1 cellular context compared by ENCODE assay signal in genomic region chr5:1594336-1595106, GRCh38.
TF ChIP-seq lines count a peak whose summit lies in the region.

No MANE protein-coding gene starts in this region.

TF ChIP-seq in HepG2, 621 proteins besides CTCF, POLR2A, EP300 and RAD21 (continued from another document and continues in another):
- no peak for TF ChIP-seq ZNF513 (CRISPR knock-in tag; conservative IDR thresholded peaks at IDR 0.05)
- no peak for TF ChIP-seq DBP (CRISPR knock-in tag; IDR thresholded peaks at IDR 0.05; ENCODE audit: not compliant biosample characterization)
- TF ChIP-seq NFKB2 (CRISPR knock-in tag; IDR thresholded peaks at IDR 0.05; ENCODE audit: borderline replicate concordance): no peak
- TF ChIP-seq ZNF891 (CRISPR knock-in tag; IDR thresholded peaks at IDR 0.05): peak; percentile 33; the same call in 1 of the 2 replicates
- 0 out of 2 replicates have a peak, but pooled peaks have one; percentile 18 for TF ChIP-seq ZNF446 (CRISPR knock-in tag; IDR thresholded peaks at IDR 0.05)
- no peak for TF ChIP-seq ZFP36 (IDR thresholded peaks at IDR 0.05; ENCODE audit: borderline replicate concordance, low read depth, low read length, partially characterized antibody)
- TF ChIP-seq NFE2L2 (IDR thresholded peaks at IDR 0.05; ENCODE audit: low read length): no peak
- TF ChIP-seq MLLT10 (CRISPR knock-in tag; IDR thresholded peaks at IDR 0.05): no peak
- TF ChIP-seq, protein P1, sequence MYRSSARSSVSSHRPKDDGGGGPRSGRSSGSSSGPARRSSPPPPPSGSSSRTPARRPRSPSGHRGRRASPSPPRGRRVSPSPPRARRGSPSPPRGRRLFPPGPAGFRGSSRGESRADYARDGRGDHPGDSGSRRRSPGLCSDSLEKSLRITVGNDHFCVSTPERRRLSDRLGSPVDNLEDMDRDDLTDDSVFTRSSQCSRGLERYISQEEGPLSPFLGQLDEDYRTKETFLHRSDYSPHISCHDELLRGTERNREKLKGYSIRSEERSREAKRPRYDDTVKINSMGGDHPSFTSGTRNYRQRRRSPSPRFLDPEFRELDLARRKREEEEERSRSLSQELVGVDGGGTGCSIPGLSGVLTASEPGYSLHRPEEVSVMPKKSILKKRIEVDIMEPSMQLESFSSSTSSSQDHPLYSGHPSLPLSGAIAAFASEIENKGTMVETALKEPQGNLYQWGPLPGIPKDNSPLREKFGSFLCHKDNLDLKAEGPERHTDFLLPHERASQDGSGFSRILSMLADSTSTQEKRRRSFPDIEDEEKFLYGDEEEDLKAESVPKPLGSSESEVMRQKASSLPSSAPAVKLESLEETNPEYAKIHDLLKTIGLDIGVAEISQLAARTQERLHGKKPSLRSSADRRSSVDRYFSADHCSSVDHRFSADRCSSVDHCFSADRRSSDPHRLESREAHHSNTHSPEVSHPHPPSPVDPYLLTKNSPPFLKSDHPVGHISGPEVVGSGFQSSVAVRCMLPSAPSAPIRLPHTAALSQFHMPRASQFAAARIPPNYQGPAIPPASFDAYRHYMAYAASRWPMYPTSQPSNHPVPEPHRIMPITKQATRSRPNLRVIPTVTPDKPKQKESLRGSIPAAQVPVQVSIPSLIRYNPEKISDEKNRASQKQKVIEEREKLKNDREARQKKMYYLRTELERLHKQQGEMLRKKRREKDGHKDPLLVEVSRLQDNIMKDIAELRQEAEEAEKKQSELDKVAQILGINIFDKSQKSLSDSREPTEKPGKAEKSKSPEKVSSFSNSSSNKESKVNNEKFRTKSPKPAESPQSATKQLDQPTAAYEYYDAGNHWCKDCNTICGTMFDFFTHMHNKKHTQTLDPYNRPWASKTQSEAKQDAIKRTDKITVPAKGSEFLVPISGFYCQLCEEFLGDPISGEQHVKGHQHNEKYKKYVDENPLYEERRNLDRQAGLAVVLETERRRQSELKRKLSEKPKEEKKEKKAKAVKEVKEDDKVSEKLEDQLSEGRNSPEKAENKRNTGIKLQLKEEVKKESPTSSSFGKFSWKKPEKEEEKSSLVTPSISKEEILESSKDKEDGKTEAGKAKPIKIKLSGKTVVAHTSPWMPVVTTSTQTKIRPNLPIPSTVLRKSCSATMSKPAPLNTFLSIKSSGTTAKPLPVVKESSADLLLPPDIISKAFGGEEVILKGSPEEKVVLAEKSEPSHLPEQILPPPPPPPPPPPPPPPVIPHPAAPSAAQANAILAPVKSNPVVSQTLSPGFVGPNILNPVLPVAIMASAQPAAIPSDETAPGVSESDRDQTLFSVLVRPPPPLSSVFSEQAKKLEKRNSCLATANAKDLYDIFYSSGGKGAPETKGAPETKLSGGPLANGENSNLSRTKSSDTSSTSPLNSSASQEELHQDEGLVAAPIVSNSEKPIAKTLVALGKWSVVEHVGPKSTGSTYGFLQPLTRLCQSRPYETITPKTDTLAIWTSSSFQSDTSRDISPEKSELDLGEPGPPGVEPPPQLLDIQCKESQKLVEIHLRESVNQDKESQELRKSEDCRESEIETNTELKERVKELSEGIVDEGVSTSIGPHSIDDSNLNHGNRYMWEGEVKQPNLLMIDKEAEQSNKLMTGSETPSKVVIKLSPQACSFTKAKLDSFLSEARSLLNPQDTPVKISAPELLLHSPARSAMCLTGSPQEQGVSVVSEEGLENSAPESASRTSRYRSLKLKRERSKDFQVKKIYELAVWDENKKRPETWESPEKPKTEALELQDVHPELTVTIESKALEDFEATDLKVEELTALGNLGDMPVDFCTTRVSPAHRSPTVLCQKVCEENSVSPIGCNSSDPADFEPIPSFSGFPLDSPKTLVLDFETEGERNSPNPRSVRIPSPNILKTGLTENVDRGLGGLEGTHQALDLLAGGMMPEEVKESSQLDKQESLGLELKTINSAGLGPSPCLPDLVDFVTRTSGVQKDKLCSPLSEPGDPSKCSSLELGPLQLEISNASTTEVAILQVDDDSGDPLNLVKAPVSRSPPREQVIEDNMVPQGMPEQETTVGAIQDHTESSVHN (CRISPR knock-in tag; IDR thresholded peaks at IDR 0.05): no peak
- TF ChIP-seq U2AF1 (optimal IDR thresholded peaks at IDR 0.05; ENCODE audit: low read depth, low read length): no peak
- TF ChIP-seq RORA (CRISPR knock-in tag; IDR thresholded peaks at IDR 0.05): no peak
- TF ChIP-seq JDP2 (CRISPR knock-in tag; IDR thresholded peaks at IDR 0.05; ENCODE audit: borderline replicate concordance): no peak
- no peak; the same call in 1 of the 2 replicates for TF ChIP-seq ZNF451 (CRISPR knock-in tag; IDR thresholded peaks at IDR 0.05)
- no peak for TF ChIP-seq HNRNPH1 (optimal IDR thresholded peaks at IDR 0.05; ENCODE audit: low read depth, low read length)
- TF ChIP-seq HOXA3 (CRISPR knock-in tag; IDR thresholded peaks at IDR 0.05): peak; percentile 77
- no peak for TF ChIP-seq ZBTB42 (CRISPR knock-in tag; IDR thresholded peaks at IDR 0.05)
- TF ChIP-seq PCBP2 (optimal IDR thresholded peaks at IDR 0.05; ENCODE audit: low read depth, low read length, poor library complexity, severe bottlenecking): no peak
- TF ChIP-seq ATF3 (CRISPR knock-in tag; IDR thresholded peaks at IDR 0.05): peak; percentile 33; the same call in 1 of the 2 replicates
- TF ChIP-seq, protein P2, sequence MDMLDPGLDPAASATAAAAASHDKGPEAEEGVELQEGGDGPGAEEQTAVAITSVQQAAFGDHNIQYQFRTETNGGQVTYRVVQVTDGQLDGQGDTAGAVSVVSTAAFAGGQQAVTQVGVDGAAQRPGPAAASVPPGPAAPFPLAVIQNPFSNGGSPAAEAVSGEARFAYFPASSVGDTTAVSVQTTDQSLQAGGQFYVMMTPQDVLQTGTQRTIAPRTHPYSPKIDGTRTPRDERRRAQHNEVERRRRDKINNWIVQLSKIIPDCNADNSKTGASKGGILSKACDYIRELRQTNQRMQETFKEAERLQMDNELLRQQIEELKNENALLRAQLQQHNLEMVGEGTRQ (IDR thresholded peaks at IDR 0.05; ENCODE audit: low read depth, low read length): no peak
- TF ChIP-seq, protein P2 (CRISPR knock-in tag; IDR thresholded peaks at IDR 0.05; ENCODE audit: borderline replicate concordance): no peak
- no peak for TF ChIP-seq FOXM1 (CRISPR knock-in tag; IDR thresholded peaks at IDR 0.05)
- no peak for TF ChIP-seq HMGA1 (CRISPR knock-in tag; conservative IDR thresholded peaks at IDR 0.05)
- TF ChIP-seq, protein P3, sequence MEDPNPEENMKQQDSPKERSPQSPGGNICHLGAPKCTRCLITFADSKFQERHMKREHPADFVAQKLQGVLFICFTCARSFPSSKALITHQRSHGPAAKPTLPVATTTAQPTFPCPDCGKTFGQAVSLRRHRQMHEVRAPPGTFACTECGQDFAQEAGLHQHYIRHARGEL (CRISPR knock-in tag; IDR thresholded peaks at IDR 0.05): no peak
- no peak for TF ChIP-seq ATF2 (CRISPR knock-in tag; IDR thresholded peaks at IDR 0.05)
- TF ChIP-seq ZNF782 (CRISPR knock-in tag; IDR thresholded peaks at IDR 0.05; ENCODE audit: borderline replicate concordance): no peak
- TF ChIP-seq SRSF4 (IDR thresholded peaks at IDR 0.05; ENCODE audit: low read depth, low read length, poor library complexity, severe bottlenecking): no peak
- no peak for TF ChIP-seq ZNF615 (CRISPR knock-in tag; IDR thresholded peaks at IDR 0.05; ENCODE audit: borderline replicate concordance)
- TF ChIP-seq HOMEZ (CRISPR knock-in tag; IDR thresholded peaks at IDR 0.05; ENCODE audit: low read depth): no peak
- no peak for TF ChIP-seq RFX5 (IDR thresholded peaks at IDR 0.05; ENCODE audit: low read depth, low read length)
- TF ChIP-seq ZNF766 (CRISPR knock-in tag; IDR thresholded peaks at IDR 0.05; ENCODE audit: borderline replicate concordance): no peak
- peak; percentile 70; the same call in 1 of the 2 replicates for TF ChIP-seq KMT2A (CRISPR knock-in tag; IDR thresholded peaks at IDR 0.05)
- no peak; the same call in 1 of the 2 replicates for TF ChIP-seq MEIS2 (CRISPR knock-in tag; IDR thresholded peaks at IDR 0.05)
- no peak; the same call in 1 of the 2 replicates for TF ChIP-seq SIN3A (IDR thresholded peaks at IDR 0.05; ENCODE audit: borderline replicate concordance, low read depth, low read length)
- no peak for TF ChIP-seq ZNF510 (CRISPR knock-in tag; IDR thresholded peaks at IDR 0.05; ENCODE audit: low read depth)
- TF ChIP-seq HNRNPL (IDR thresholded peaks at IDR 0.05; ENCODE audit: low read depth, low read length): no peak
- no peak for TF ChIP-seq RNF219 (CRISPR knock-in tag; IDR thresholded peaks at IDR 0.05)
- TF ChIP-seq ARID3A (IDR thresholded peaks at IDR 0.05; ENCODE audit: low read depth, low read length): no peak
- TF ChIP-seq, protein P4, sequence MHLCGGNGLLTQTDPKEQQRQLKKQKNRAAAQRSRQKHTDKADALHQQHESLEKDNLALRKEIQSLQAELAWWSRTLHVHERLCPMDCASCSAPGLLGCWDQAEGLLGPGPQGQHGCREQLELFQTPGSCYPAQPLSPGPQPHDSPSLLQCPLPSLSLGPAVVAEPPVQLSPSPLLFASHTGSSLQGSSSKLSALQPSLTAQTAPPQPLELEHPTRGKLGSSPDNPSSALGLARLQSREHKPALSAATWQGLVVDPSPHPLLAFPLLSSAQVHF (CRISPR knock-in tag; IDR thresholded peaks at IDR 0.05): no peak
- TF ChIP-seq PHF5A (CRISPR knock-in tag; IDR thresholded peaks at IDR 0.05; ENCODE audit: low read depth, unreplicated experiment): no peak
